In the genomic region with DNA sequence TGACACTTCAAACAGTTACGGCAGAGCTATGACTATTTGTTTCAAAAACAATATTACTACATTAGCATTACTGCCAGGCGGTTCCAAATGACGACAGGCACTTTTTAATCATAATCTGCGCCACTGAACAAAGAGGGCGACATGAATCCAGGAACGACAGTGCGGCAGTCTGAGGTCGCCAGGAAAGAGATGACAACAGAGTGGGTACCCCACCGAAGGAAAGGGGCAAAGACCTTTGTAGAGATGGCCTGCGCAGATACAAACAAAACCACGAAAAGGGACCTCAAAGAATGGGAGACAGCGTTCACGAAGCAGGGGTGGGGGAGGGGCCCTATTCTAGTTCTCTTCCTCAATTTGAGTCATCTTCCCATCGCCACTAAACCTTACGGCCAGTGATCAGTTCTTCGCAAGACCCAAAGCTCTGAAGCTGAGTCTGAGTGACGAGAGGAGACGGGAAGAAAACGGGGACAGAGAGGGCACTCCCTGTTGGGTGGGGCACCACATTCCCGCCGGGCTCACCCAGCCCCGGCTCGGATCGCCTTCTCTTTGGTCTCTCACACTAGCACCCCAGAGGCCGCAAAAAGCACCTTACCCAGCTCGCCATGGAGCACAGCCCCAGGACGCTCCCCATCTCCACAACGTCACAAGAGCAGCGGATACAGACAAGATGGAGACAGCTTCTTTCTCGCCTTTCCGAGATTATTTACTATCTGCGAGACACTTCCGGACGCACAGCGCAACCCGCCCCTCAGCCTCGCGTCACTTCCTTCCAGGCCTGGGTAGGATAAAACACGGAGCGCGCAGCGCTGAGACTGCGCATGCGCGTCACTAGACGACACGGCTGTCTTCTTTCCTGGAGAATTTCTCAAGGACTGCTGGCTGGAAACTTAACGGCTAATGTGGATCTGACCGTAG, we compare ENCODE assay signal across 8 cellular contexts. TPM values are rescaled to one million over a fixed set of nuclear protein-coding genes. Genes with fewer than 3 reads are reported as not detected.
DNase-seq lines count a peak whose midpoint lies in the region; ATAC-seq, FAIRE-seq and TF ChIP-seq lines count a peak whose summit lies in the region.

TSS of gene SERINC1 (minus strand) at position 701 of the 915 bp plus-strand sequence. CDS start at position 631, 70 bp downstream.

- peak; percentile 90 for FAIRE-seq in TTC549 (lab: Jason Lieb, UNC)

- intact Hi-C loops in body of pancreas (cut with DNase I) (no loop called here), sciatic nerve (cut with DNase I) (no loop called here)

- TF ChIP-seq CTCF in 22Rv1 (IDR thresholded peaks at IDR 0.05) (no peak), body of pancreas (IDR thresholded peaks at IDR 0.05) (no peak)

- TF ChIP-seq POLR2A in body of pancreas (IDR thresholded peaks at IDR 0.05): peak; percentile 64 to 94 (median 92)

- H3K9me3 ChIP-seq in body of pancreas: no peaks in the 10 kb centered on the region

- peaks cover 28% of the 10 kb centered on the region for H3K4me1 ChIP-seq in body of pancreas

- DNase-seq in NCI-H2107 treated with DMSO at 0.1 percent for 48 hours (lab: John Stamatoyannopoulos, UW; ENCODE audit: unreplicated experiment) (peak; percentile 89), body of pancreas (peak; percentile 93 to 96 (median 94)), iPS DF 19.7 (ENCODE audit: low read depth, low spot score) (peak; percentile 63), sciatic nerve (ENCODE audit: low spot score) (peak; percentile 97)

- peak within 1 kb of the TSS; percentile 77 to 92 for H3K4me3 ChIP-seq in body of pancreas

- ATAC-seq in GM18520 (IDR thresholded peaks at IDR 0.05; ENCODE audit: unreplicated experiment): peak; percentile 98
- ATAC-seq in HG03064 (IDR thresholded peaks at IDR 0.05; ENCODE audit: low read depth, unreplicated experiment): peak; percentile 99
- peak; percentile 99 for ATAC-seq in body of pancreas
- ATAC-seq in sciatic nerve: peak; percentile 100

- no peaks in the 10 kb centered on the region for H3K27me3 ChIP-seq in body of pancreas

- H3K27ac ChIP-seq in 22Rv1 (peak within 1 kb of the TSS; percentile 77), body of pancreas (peak within 1 kb of the TSS; percentile 78 to 94 (median 90))

- no peaks in the 10 kb centered on the region for H3K36me3 ChIP-seq in body of pancreas (replicated peaks in 1 of 2; ENCODE audit: insufficient read depth in 1 of 2, low read depth in 2 of 2)

- WGBS in body of pancreas, 2 donors: 0 to 1% methylated on average over 45 to 48 of the region's 49 CpGs

RNA-seq across cellular contexts. Expression of gene SERINC1, which starts in this region (rescaled TPM):
- 10 to 100 TPM; 31.3 to 84.3 TPM for total RNA-seq in body of pancreas
- total RNA-seq in sciatic nerve: 346 TPM

Comparison
In these comparisons a context has a peak if more than half of its experiments do, and no peak if none do; other contexts are left out.
1. Peak in every context shown above with its lines: DNase-seq, ATAC-seq, H3K4me3 ChIP-seq and H3K27ac ChIP-seq.